20 cellular contexts compared by ENCODE assay signal in the genomic region with DNA sequence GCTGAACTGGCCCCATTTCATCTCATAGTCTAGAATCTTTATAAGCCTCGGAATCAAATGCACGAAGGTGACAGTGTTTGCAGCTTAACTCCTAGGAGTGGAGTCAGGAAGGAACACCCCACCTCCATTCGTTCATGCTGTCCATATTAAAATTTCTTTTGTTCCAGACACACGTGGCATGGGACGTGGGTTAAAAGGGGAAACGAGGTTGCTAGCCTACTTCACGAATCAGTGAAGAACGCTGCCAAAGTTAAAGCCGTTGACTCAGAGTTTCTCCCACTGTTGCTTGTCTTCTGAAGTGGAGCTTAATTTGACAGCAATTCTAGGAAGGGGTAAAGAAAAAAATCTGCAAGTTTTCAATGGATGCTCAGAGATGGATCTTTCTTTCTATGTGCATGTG.
"Had no signal": no experiment of that assay in that cellular context is flagged by ENCODE, and none has a peak within 500 bp of the region (broad histone marks: within the 10 kb centered on the region; RNA-seq: fewer than 3 reads in every experiment).

No MANE protein-coding gene starts in this region.

- H3K36me3 Mint-ChIP-seq: stimulated activated effector memory CD8-positive, alpha-beta T cell treated with anti-CD3 and anti-CD28 coated beads, Interleukin-12 subunit alpha, Interleukin-12 subunit beta, amount 100 ng/mL, for 72 hours had no signal

- H3K4me3 Mint-ChIP-seq: dendritic cell treated with granulocyte-macrophage colony-stimulating factor and Interleukin-4, amounts not matched to agents 40 ng/mL and 50 ng/mL, for 4 days; effector memory CD8-positive, alpha-beta T cell; nephron progenitor cell; stimulated activated effector memory CD8-positive, alpha-beta T cell treated with anti-CD3 and anti-CD28 coated beads, Interleukin-12 subunit alpha, Interleukin-12 subunit beta, amount 100 ng/mL, for 72 hours; stimulated activated naive CD8-positive, alpha-beta T cell treated with anti-CD3 and anti-CD28 coated beads, Interleukin-15, Interleukin-2, amounts not matched to agents 100 ng/mL and 50 ng/mL, for 24 hours had no signal

- ATAC-seq: effector memory CD8-positive, alpha-beta T cell; left colon; right lobe of liver; stimulated activated effector memory CD8-positive, alpha-beta T cell treated with anti-CD3 and anti-CD28 coated beads, Interleukin-12 subunit alpha, Interleukin-12 subunit beta, amount 100 ng/mL, for 72 hours had no signal

- H3K4me3 ChIP-seq: esophagus muscularis mucosa, heart left ventricle, prostate gland, right lobe of liver, tibial artery, upper lobe of left lung, uterus had no signal

- H3K9me3 Mint-ChIP-seq: dendritic cell treated with granulocyte-macrophage colony-stimulating factor and Interleukin-4, amounts not matched to agents 40 ng/mL and 50 ng/mL, for 4 days; effector memory CD8-positive, alpha-beta T cell had no signal

- H3K27ac Mint-ChIP-seq: dendritic cell treated with granulocyte-macrophage colony-stimulating factor and Interleukin-4, amounts not matched to agents 40 ng/mL and 50 ng/mL, for 4 days; effector memory CD8-positive, alpha-beta T cell; nephron progenitor cell; stimulated activated effector memory CD8-positive, alpha-beta T cell treated with anti-CD3 and anti-CD28 coated beads, Interleukin-12 subunit alpha, Interleukin-12 subunit beta, amount 100 ng/mL, for 72 hours; stimulated activated naive CD8-positive, alpha-beta T cell treated with anti-CD3 and anti-CD28 coated beads, Interleukin-15, Interleukin-2, amounts not matched to agents 100 ng/mL and 50 ng/mL, for 24 hours had no signal

- H3K27me3 Mint-ChIP-seq: naive B cell had no signal

- DNase-seq: effector memory CD8-positive, alpha-beta T cell; foreskin fibroblast; heart left ventricle; hippocampal formation; left colon; mesendoderm; naive B cell; nephron progenitor cell; retina; right lobe of liver; stimulated activated CD4-positive, alpha-beta T cell treated with anti-CD3 and anti-CD28 coated beads, Interleukin-4, amount 100 ng/mL, for 1 hour; stimulated activated CD8-positive, alpha-beta memory T cell treated with anti-CD3 and anti-CD28 coated beads, Interleukin-4, amount 100 ng/mL, for 48 hours; tibial artery; upper lobe of left lung; uterus had no signal
